18 cellular contexts compared by ENCODE assay signal in the genomic region with DNA sequence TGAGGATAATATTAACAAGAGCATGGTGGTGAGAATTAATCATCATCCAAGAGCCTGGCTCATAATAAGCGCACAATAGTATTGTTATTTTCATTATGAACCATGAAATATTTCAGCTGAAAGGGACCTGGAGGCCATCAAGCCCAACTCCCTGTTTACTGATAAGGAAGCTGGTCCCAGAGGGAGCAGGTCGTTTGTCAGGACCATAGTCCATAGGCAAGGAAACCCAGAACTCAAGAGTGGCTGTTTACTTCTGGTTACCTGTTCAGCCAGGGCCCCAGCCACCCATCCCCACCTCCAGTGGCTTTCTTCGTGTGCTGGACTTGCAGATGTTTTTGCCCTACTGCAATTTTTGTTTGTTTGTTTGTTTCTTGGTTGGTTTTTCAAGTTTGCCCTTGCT.
A peak's percentile ranks its signal among the peaks of the same experiment; 100 is the strongest.
DNase-seq lines count a peak whose midpoint lies in the region; ATAC-seq and TF ChIP-seq lines count a peak whose summit lies in the region.
"Had no signal": no experiment of that assay in that cellular context is flagged by ENCODE, and none has a peak within 500 bp of the region (broad histone marks: within the 10 kb centered on the region; RNA-seq: fewer than 3 reads in every experiment).

No MANE protein-coding gene starts in this region.

- peaks cover 3% of the 10 kb centered on the region; the same call in 1 of the 2 replicates for H4K20me1 ChIP-seq in IMR-90 (ENCODE audit: insufficient read depth, low read length)

- H3K4me2 ChIP-seq in IMR-90 (ENCODE audit: low read depth, low read length): no peak overlapping the region

- H3K27ac ChIP-seq in IMR-90 (ENCODE audit: insufficient read depth, low read length): no peak overlapping the region
- H3K27ac ChIP-seq in skin epidermis: peak overlapping the region in 11 of 21 experiments; percentile 0 to 73 (median 49)
- H3K27ac ChIP-seq: C4-2B had no signal

- intact Hi-C loops in IMR-90 (cut with micrococcal nuclease): loop anchor here (5.0 kb wide), 1 partner anchor 215 kb away; no protein-coding TSS in a partner anchor

- no peak overlapping the region for H3K4me3 Mint-ChIP-seq in activated CD8-positive, alpha-beta T cell treated with anti-CD3 and anti-CD28 coated beads, Interleukin-2, amount 10 ng/mL, durations not matched to agents 7 days and 5 days

- POLR2A ChIA-PET in IMR-90 (lab: Charles Lee; ENCODE audit: unreplicated experiment): no interaction called here
- POLR2A ChIA-PET in activated CD8-positive, alpha-beta T cell treated with anti-CD3 and anti-CD28 coated beads, Interleukin-2, amount 10 ng/mL, durations not matched to agents 7 days and 5 days (lab: Charles Lee): no interaction called here

- H2AK9ac ChIP-seq in IMR-90 (replicated peaks; ENCODE audit: low read depth, low read length, poor library complexity): no peak overlapping the region

- H2BK120ac ChIP-seq in IMR-90 (ENCODE audit: low read depth, low read length): peak overlapping the region; percentile 81; the same call in 1 of the 2 replicates

- peak overlapping the region; percentile 37; the same call in 1 of the 2 replicates for H2AK5ac ChIP-seq in IMR-90 (ENCODE audit: low read depth, low read length)

- no peak for TF ChIP-seq POLR2A in IMR-90 (IDR thresholded peaks at IDR 0.05; ENCODE audit: low read depth, low read length)

- no peak overlapping the region for H3K56ac ChIP-seq in IMR-90 (ENCODE audit: extremely low read depth, insufficient read depth, low read length)

- no peak overlapping the region for H3K27ac Mint-ChIP-seq in activated CD8-positive, alpha-beta T cell treated with anti-CD3 and anti-CD28 coated beads, Interleukin-2, amount 10 ng/mL, durations not matched to agents 7 days and 5 days

- H4K91ac ChIP-seq in IMR-90 (ENCODE audit: insufficient read depth, low read depth, low read length): peak overlapping the region; percentile 25; the same call in 1 of the 2 replicates

- peaks cover 6% of the 10 kb centered on the region; the same call in 1 of the 2 replicates for H3K9me1 ChIP-seq in IMR-90 (ENCODE audit: insufficient read depth, low read length)

- dilution Hi-C loops in IMR-90 (cut with HindIII; ENCODE audit: low sequenced_read_pairs, unreplicated experiment): no loop called here

- peak overlapping the region; percentile 12; the same call in 1 of the 3 replicates for H2BK15ac ChIP-seq in IMR-90 (ENCODE audit: low read depth, low read length)

- H3K9me3 Mint-ChIP-seq in activated CD8-positive, alpha-beta T cell treated with anti-CD3 and anti-CD28 coated beads, Interleukin-2, amount 10 ng/mL, durations not matched to agents 7 days and 5 days (ENCODE audit: insufficient read depth): no peaks in the 10 kb centered on the region

- WGBS in IMR-90 (ENCODE audit: extremely low coverage in 2 of 2, insufficient read length in 1 of 2), 2 experiments: no CpG with 5 or more reads among the region's 3 CpGs

- peaks cover 4 to 25% of the 10 kb centered on the region in 2 experiments; a peak in 2 of 4 replicates for H3K79me1 ChIP-seq in IMR-90 (ENCODE audit: low read depth in 1 of 2, low read length in 2 of 2)

- TF ChIP-seq CTCF in IMR-90 (conservative IDR thresholded peaks at IDR 0.05; ENCODE audit: low read depth, low read length): no peak
- no peak for TF ChIP-seq CTCF in fibroblast of villous mesenchyme (IDR thresholded peaks at IDR 0.05; ENCODE audit: insufficient read depth, low read depth, low read length)

- no peak overlapping the region for H3K23ac ChIP-seq in IMR-90 (ENCODE audit: low read depth, low read length)

- H3K4me1 ChIP-seq in IMR-90 (ENCODE audit: control insufficient read depth, insufficient read depth, low read length): peaks cover 12% of the 10 kb centered on the region

- TF ChIP-seq RAD21 in IMR-90 (IDR thresholded peaks at IDR 0.05; ENCODE audit: low read length): no peak

- peaks cover 24% of the 10 kb centered on the region; the same call in 1 of the 2 replicates for H3K36me3 ChIP-seq in IMR-90 (ENCODE audit: control insufficient read depth, insufficient read depth, low read length)

- no peak overlapping the region for H2AFZ ChIP-seq in IMR-90 (replicated peaks; ENCODE audit: low read length, poor library complexity)

- H3K9me3 ChIP-seq in IMR-90 (ENCODE audit: control insufficient read depth, insufficient read depth, low read length): no peaks in the 10 kb centered on the region

- no peak overlapping the region for H3K9ac ChIP-seq in IMR-90 (ENCODE audit: low read depth, low read length)

- H2BK5ac ChIP-seq in IMR-90 (ENCODE audit: low read depth, low read length, poor library complexity, severe bottlenecking): peak overlapping the region; percentile 35

- H2BK20ac ChIP-seq in IMR-90 (ENCODE audit: low read depth, low read length): peak overlapping the region; percentile 7; the same call in 1 of the 2 replicates

- H3K27me3 ChIP-seq in IMR-90 (ENCODE audit: control insufficient read depth, insufficient read depth, low read length): no peaks in the 10 kb centered on the region

- H3K4me3 ChIP-seq in IMR-90 (ENCODE audit: insufficient read depth, low read depth, low read length) (no peak overlapping the region), fibroblast of villous mesenchyme (ENCODE audit: low read depth, low read length) (peak overlapping the region; percentile 18), skin epidermis (no peak overlapping the region)

- DNase-seq in IMR-90: no peak
- DNase-seq in SK-MEL-5 (ENCODE audit: low read depth, low spot score): peak; percentile 36
- no peak for DNase-seq in fibroblast of villous mesenchyme (ENCODE audit: low read depth)
- no peak for DNase-seq in NCI-H226
- no peak for DNase-seq in activated CD8-positive, alpha-beta T cell treated with anti-CD3 and anti-CD28 coated beads, Interleukin-2, amount 10 ng/mL, durations not matched to agents 7 days and 5 days
- DNase-seq: ACHN, AML-193, DMS79, H7, NCI-H1105, NCI-H1694 treated with DMSO at 0.1 percent for 48 hours, NCI-H510A treated with DMSO at 0.1 percent for 48 hours, NCI-H774, OCI-M1, SHP77 treated with DMSO at 0.1 percent for 48 hours had no signal

- no peaks in the 10 kb centered on the region for H3K4me1 Mint-ChIP-seq in activated CD8-positive, alpha-beta T cell treated with anti-CD3 and anti-CD28 coated beads, Interleukin-2, amount 10 ng/mL, durations not matched to agents 7 days and 5 days (ENCODE audit: low read depth)

- no peaks in the 10 kb centered on the region for H3K36me3 Mint-ChIP-seq in activated CD8-positive, alpha-beta T cell treated with anti-CD3 and anti-CD28 coated beads, Interleukin-2, amount 10 ng/mL, durations not matched to agents 7 days and 5 days (ENCODE audit: low read depth)

- CTCF ChIA-PET in IMR-90 (lab: Yijun Ruan, JAX): no interaction called here
- CTCF ChIA-PET in activated CD8-positive, alpha-beta T cell treated with anti-CD3 and anti-CD28 coated beads, Interleukin-2, amount 10 ng/mL, durations not matched to agents 7 days and 5 days (lab: Charles Lee): no interaction called here

- H4K5ac ChIP-seq in IMR-90 (ENCODE audit: low read depth, low read length): no peak overlapping the region

- H3K4ac ChIP-seq in IMR-90 (ENCODE audit: low read depth, low read length): peak overlapping the region; percentile 85; the same call in 1 of the 2 replicates

- H4K8ac ChIP-seq in IMR-90 (ENCODE audit: low read depth in 2 of 2, low read length in 2 of 2): peak overlapping the region in 1 of 2 experiments; percentile 44; a peak in 2 of 4 replicates

- ATAC-seq in IMR-90 (ENCODE audit: low read depth) (no peak), GM21390 (IDR thresholded peaks at IDR 0.05; ENCODE audit: unreplicated experiment) (no peak)
- no peak for ATAC-seq in activated CD8-positive, alpha-beta T cell treated with anti-CD3 and anti-CD28 coated beads, Interleukin-2, amount 10 ng/mL, durations not matched to agents 7 days and 5 days

- no peaks in the 10 kb centered on the region for H3K27me3 Mint-ChIP-seq in activated CD8-positive, alpha-beta T cell treated with anti-CD3 and anti-CD28 coated beads, Interleukin-2, amount 10 ng/mL, durations not matched to agents 7 days and 5 days (ENCODE audit: low read depth)

- in situ Hi-C loops in IMR-90 (cut with MboI; ENCODE audit: low sequenced_read_pairs) (no loop called here), SK-MEL-5 (cut with HindIII; ENCODE audit: low pct_unique_long_range_greater_than_20kb, low sequenced_read_pairs) (no loop called here)

- peak overlapping the region; percentile 80; the same call in 1 of the 2 replicates for H3K14ac ChIP-seq in IMR-90 (replicated peaks; ENCODE audit: low read depth, low read length)

- no peak overlapping the region; the same call in 1 of the 2 replicates for H3K18ac ChIP-seq in IMR-90 (ENCODE audit: low read depth, low read length)

- no TSS peak for BruUV-seq in IMR-90 (replicated peaks; lab: Mats Ljungman, UMichigan)

TF ChIP-seq in IMR-90, 13 proteins besides CTCF, POLR2A, EP300 and RAD21 (continues in another document):
- TF ChIP-seq MAZ (IDR thresholded peaks at IDR 0.05; ENCODE audit: borderline replicate concordance, low read depth, low read length): no peak
- TF ChIP-seq NFE2L2 (IDR thresholded peaks at IDR 0.05; ENCODE audit: low read depth, low read length): no peak
- TF ChIP-seq CEBPB (IDR thresholded peaks at IDR 0.05; ENCODE audit: low read depth, low read length): no peak
- TF ChIP-seq USF2 (IDR thresholded peaks at IDR 0.05; ENCODE audit: low read depth, low read length): no peak
- TF ChIP-seq RFX5 (IDR thresholded peaks at IDR 0.05; ENCODE audit: low read depth, low read length): no peak
- no peak for TF ChIP-seq RCOR1 (IDR thresholded peaks at IDR 0.05; ENCODE audit: insufficient replicate concordance, low read length)
- TF ChIP-seq SMC3 (IDR thresholded peaks at IDR 0.05; ENCODE audit: low read depth, low read length): no peak
- no peak for TF ChIP-seq MXI1 (IDR thresholded peaks at IDR 0.05; ENCODE audit: borderline replicate concordance, low read depth, low read length)
- TF ChIP-seq, protein P1, sequence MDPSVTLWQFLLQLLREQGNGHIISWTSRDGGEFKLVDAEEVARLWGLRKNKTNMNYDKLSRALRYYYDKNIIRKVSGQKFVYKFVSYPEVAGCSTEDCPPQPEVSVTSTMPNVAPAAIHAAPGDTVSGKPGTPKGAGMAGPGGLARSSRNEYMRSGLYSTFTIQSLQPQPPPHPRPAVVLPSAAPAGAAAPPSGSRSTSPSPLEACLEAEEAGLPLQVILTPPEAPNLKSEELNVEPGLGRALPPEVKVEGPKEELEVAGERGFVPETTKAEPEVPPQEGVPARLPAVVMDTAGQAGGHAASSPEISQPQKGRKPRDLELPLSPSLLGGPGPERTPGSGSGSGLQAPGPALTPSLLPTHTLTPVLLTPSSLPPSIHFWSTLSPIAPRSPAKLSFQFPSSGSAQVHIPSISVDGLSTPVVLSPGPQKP (IDR thresholded peaks at IDR 0.05; ENCODE audit: borderline replicate concordance, low read depth, low read length): no peak
